ENCODE assay signal across 8 cellular contexts in the genomic region with DNA sequence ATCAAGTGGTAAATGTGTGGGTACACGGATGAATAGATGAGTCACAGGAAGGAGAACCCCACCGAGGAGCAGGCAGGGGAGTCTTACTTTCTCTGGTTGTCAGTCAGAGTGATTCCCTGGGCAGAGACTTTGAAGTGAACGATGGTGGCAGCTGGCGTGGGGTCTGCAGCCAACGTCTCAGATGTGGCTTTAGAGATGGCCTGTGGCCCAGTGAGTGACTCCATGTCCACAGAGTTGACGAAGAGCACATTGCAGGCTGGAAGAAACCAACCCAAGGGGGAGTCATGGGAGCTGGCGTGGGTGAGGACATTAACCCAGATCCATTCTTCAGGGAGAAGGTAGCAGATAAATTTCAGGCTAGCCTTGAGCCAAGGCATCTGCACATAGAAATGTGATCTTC.
"Had no signal": no experiment of that assay in that cellular context is flagged by ENCODE, and none has a peak within 500 bp of the region (broad histone marks: within the 10 kb centered on the region; RNA-seq: fewer than 3 reads in every experiment).

No MANE protein-coding gene starts in this region.

- FAIRE-seq: H1, H54, HepG2 had no signal

- H3K9me3 ChIP-seq: HAP-1 had no signal

- H3K4me1 ChIP-seq: HAP-1 had no signal

- H3K36me3 ChIP-seq: HAP-1 had no signal

- ATAC-seq: GM23338, HCT116, HepG2 had no signal

- H3K27ac ChIP-seq: HL-60 had no signal

- H3K4me2 ChIP-seq: GM23338 had no signal

- H3K4me3 ChIP-seq: GM23338, HAP-1 had no signal

- DNase-seq: HFFc6 had no signal

- H2AFZ ChIP-seq: GM23338 had no signal
